Comparison of ENCODE assay signal across 1 cellular context in genomic region chr17:67044016-67044772, GRCh38.
TF ChIP-seq lines count a peak whose summit lies in the region.

CACNG1 (plus strand) TSS chr17:67044554; CDS start chr17:67044661, 107 bp downstream.

TF ChIP-seq in SK-N-SH, 30 proteins besides CTCF, POLR2A, EP300 and RAD21 (continued from another document):
- TF ChIP-seq FOXJ3 (CRISPR knock-in tag; IDR thresholded peaks at IDR 0.05) (no peak), REST (IDR thresholded peaks at IDR 0.05; ENCODE audit: low read depth, low read length) (no peak), IRF3 (IDR thresholded peaks at IDR 0.05; ENCODE audit: low read depth, low read length) (no peak), ZBTB33 (IDR thresholded peaks at IDR 0.05; ENCODE audit: borderline replicate concordance, low read depth) (no peak), POLR2AphosphoS5 (IDR thresholded peaks at IDR 0.05; ENCODE audit: low read depth, low read length) (no peak)
